In genomic region chr14:38989917-38990546, GRCh38 we compare ENCODE assay signal across 8 cellular contexts.
DNase-seq lines count a peak whose midpoint lies in the region; ATAC-seq and TF ChIP-seq lines count a peak whose summit lies in the region.
"Had no signal": no experiment of that assay in that cellular context is flagged by ENCODE, and none has a peak within 500 bp of the region (broad histone marks: within the 10 kb centered on the region; RNA-seq: fewer than 3 reads in every experiment).

No MANE protein-coding gene starts in this region.

- no peaks in the 10 kb centered on the region for H3K27me3 Mint-ChIP-seq in GM23338 (ENCODE audit: insufficient read depth, low read depth, poor library complexity)
- no peaks in the 10 kb centered on the region for H3K27me3 Mint-ChIP-seq in activated T-cell treated with anti-CD3 and anti-CD28 coated beads, Interleukin-2, amount 50 U/mL, for 24 hours

- no peaks in the 10 kb centered on the region for H3K79me2 ChIP-seq in GM23338 (replicated peaks; ENCODE audit: insufficient read depth)

- in situ Hi-C loops in KBM-7 (cut with MboI; ENCODE audit: low pct_unique_long_range_greater_than_20kb, low sequenced_read_pairs): no loop called here

- peak overlapping the region; percentile 36; the same call in 1 of the 2 replicates for H2AFZ ChIP-seq in GM23338

- H3K27me3 ChIP-seq in GM23338 (ENCODE audit: insufficient read depth): no peaks in the 10 kb centered on the region

- no peak overlapping the region for H3K27ac ChIP-seq in GM23338 (ENCODE audit: low read depth)
- H3K27ac ChIP-seq: HL-60 had no signal

- H3K27ac Mint-ChIP-seq in GM23338: no peak overlapping the region
- H3K27ac Mint-ChIP-seq in activated T-cell treated with anti-CD3 and anti-CD28 coated beads, Interleukin-2, amount 50 U/mL, for 24 hours: no peak overlapping the region

- no peaks in the 10 kb centered on the region for H3F3A ChIP-seq in GM23338 (replicated peaks; ENCODE audit: low read depth)

- TF ChIP-seq CTCF in GM23338 (conservative IDR thresholded peaks at IDR 0.05; ENCODE audit: low read depth in 2 of 2): no peak

- H3K4me3 ChIP-seq in GM23338: no peak overlapping the region

- ATAC-seq in GM19023 (IDR thresholded peaks at IDR 0.05; ENCODE audit: unreplicated experiment) (peak; percentile 94), GM23338 (no peak)

- DNase-seq in GM23338 (ENCODE audit: low spot score): no peak
- peak; percentile 9 for DNase-seq in KBM-7
- peak; percentile 40 for DNase-seq in medulla oblongata (ENCODE audit: extremely low spot score)
- DNase-seq in stimulated activated CD4-positive, alpha-beta T cell treated with anti-CD3 and anti-CD28 coated beads, Interleukin-15, amount 100 ng/mL, for 24 hours: no peak
- DNase-seq in NCI-H748 treated with DMSO at 0.1 percent for 48 hours (lab: John Stamatoyannopoulos, UW): no peak
- DNase-seq in activated T-cell treated with anti-CD3 and anti-CD28 coated beads, Interleukin-2, amount 50 U/mL, for 24 hours: no peak

- no peaks in the 10 kb centered on the region for H3K9me3 Mint-ChIP-seq in GM23338
- H3K9me3 Mint-ChIP-seq in activated T-cell treated with anti-CD3 and anti-CD28 coated beads, Interleukin-2, amount 50 U/mL, for 24 hours: no peaks in the 10 kb centered on the region

- H3K4me1 ChIP-seq in GM23338 (ENCODE audit: insufficient read depth): no peaks in the 10 kb centered on the region; the same call in 1 of the 2 replicates

- no peaks in the 10 kb centered on the region for H4K20me1 ChIP-seq in GM23338 (replicated peaks; ENCODE audit: insufficient read depth)

- no peaks in the 10 kb centered on the region for H3K36me3 ChIP-seq in GM23338 (ENCODE audit: insufficient read depth)

- H3K4me1 Mint-ChIP-seq in GM23338: peaks cover 3% of the 10 kb centered on the region; the same call in 2 of the 3 replicates
- peaks cover 6% of the 10 kb centered on the region for H3K4me1 Mint-ChIP-seq in activated T-cell treated with anti-CD3 and anti-CD28 coated beads, Interleukin-2, amount 50 U/mL, for 24 hours (ENCODE audit: low read depth)

- H3K9me2 ChIP-seq in GM23338 (ENCODE audit: insufficient read depth): no peaks in the 10 kb centered on the region

- no peak overlapping the region for H3K4me3 Mint-ChIP-seq in GM23338
- no peak overlapping the region for H3K4me3 Mint-ChIP-seq in activated T-cell treated with anti-CD3 and anti-CD28 coated beads, Interleukin-2, amount 50 U/mL, for 24 hours

- no peaks in the 10 kb centered on the region for H3K36me3 Mint-ChIP-seq in GM23338 (ENCODE audit: low read depth)
- no peaks in the 10 kb centered on the region for H3K36me3 Mint-ChIP-seq in activated T-cell treated with anti-CD3 and anti-CD28 coated beads, Interleukin-2, amount 50 U/mL, for 24 hours (ENCODE audit: low read depth)

- no peak overlapping the region for H3K4me2 ChIP-seq in GM23338

TF ChIP-seq in GM23338, 12 proteins besides CTCF, POLR2A, EP300 and RAD21 (continues in another document):
- TF ChIP-seq ETS1 (IDR thresholded peaks at IDR 0.05) (no peak), JUNB (IDR thresholded peaks at IDR 0.05; ENCODE audit: unreplicated experiment) (no peak), ZNF114 (CRISPR knock-in tag; IDR thresholded peaks at IDR 0.05) (no peak), NANOG (IDR thresholded peaks at IDR 0.05; ENCODE audit: borderline replicate concordance) (no peak), EZH2phosphoT487 (IDR thresholded peaks at IDR 0.05; ENCODE audit: unreplicated experiment) (no peak), REST (IDR thresholded peaks at IDR 0.05; ENCODE audit: unreplicated experiment) (no peak), ZNF462 (CRISPR knock-in tag; IDR thresholded peaks at IDR 0.05) (no peak), CREB1 (CRISPR knock-in tag; IDR thresholded peaks at IDR 0.05; ENCODE audit: low read depth) (no peak)

Comparison
In these comparisons a context has a peak if more than half of its experiments do, and no peak if none do; other contexts are left out.
1. DNase-seq: peak in KBM-7 (single experiment) and medulla oblongata (single experiment); none in GM23338 (single experiment), stimulated activated CD4-positive, alpha-beta T cell treated with anti-CD3 and anti-CD28 coated beads, Interleukin-15, amount 100 ng/mL, for 24 hours (single experiment), NCI-H748 treated with DMSO at 0.1 percent for 48 hours (single experiment) and activated T-cell treated with anti-CD3 and anti-CD28 coated beads, Interleukin-2, amount 50 U/mL, for 24 hours (single experiment).